In the genomic region with DNA sequence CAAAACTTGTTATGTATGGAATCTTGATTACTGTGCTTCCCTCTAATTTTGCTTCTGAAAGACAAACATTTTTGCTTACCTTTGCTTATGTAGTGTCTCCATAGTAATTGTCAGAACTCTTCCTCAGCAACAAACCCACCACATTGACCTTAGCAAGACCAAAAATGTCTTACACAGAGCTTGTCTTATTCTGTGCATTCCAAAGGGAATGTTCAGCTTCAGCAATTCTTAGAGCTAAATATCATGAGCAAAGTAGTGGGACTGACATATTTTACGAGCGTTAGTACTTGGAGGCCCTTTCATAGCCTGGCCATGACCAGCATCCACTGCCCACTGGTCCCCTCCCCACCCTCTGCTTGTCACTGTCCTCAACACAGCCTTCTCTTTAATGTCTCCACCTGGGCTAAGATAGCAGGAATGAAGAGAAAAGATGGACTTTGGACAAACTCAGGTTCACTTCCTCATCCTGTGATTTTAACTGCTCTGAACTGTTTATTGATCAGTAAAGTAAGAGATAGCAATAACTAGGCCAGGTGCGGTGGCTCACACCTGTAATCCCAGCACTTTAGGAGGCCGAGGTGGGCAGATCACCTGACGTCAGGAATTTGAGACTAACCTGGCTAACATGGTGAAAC, we compare ENCODE assay signal across 27 cellular contexts. TPM values are rescaled to one million over a fixed set of nuclear protein-coding genes. Genes with fewer than 3 reads are reported as not detected.
A peak's percentile ranks its signal among the peaks of the same experiment; 100 is the strongest.
DNase-seq lines count a peak whose midpoint lies in the region; ATAC-seq and TF ChIP-seq lines count a peak whose summit lies in the region.
"Had no signal": no experiment of that assay in that cellular context is flagged by ENCODE, and none has a peak within 500 bp of the region (broad histone marks: within the 10 kb centered on the region; RNA-seq: fewer than 3 reads in every experiment).

No MANE protein-coding gene starts in this region.

- H2AK5ac ChIP-seq in IMR-90 (ENCODE audit: low read depth, low read length): no peak overlapping the region

- H3K36me3 Mint-ChIP-seq in type B pancreatic cell: no peaks in the 10 kb centered on the region
- H3K36me3 Mint-ChIP-seq: CD8-positive, alpha-beta T cell; naive B cell had no signal

- H4K91ac ChIP-seq in IMR-90 (ENCODE audit: insufficient read depth, low read depth, low read length): no peak overlapping the region

- intact Hi-C loops in IMR-90 (cut with micrococcal nuclease): no loop called here

- peaks cover 3% of the 10 kb centered on the region for H3K27me3 ChIP-seq in IMR-90 (ENCODE audit: control insufficient read depth, insufficient read depth, low read length)
- H3K27me3 ChIP-seq in hepatocyte: no peaks in the 10 kb centered on the region
- H3K27me3 ChIP-seq: BE2C, breast epithelium, gastroesophageal sphincter, left lung had no signal

- CTCF ChIA-PET in IMR-90 (lab: Yijun Ruan, JAX): interaction anchor here (0.6 kb wide), 2 partner anchors 196 to 1803 kb away, joined by 3 to 6 read pairs; no protein-coding TSS in a partner anchor

- H3K4me3 Mint-ChIP-seq in type B pancreatic cell: no peak overlapping the region
- H3K4me3 Mint-ChIP-seq: activated T-cell treated with anti-CD3 and anti-CD28 coated beads, Interleukin-2, amount 50 U/mL, for 4 hours; CD8-positive, alpha-beta T cell; naive B cell had no signal

- H4K20me1 ChIP-seq in IMR-90 (ENCODE audit: insufficient read depth, low read length): no peaks in the 10 kb centered on the region
- H4K20me1 ChIP-seq in hepatocyte (ENCODE audit: insufficient read depth, poor library complexity, severe bottlenecking): no peaks in the 10 kb centered on the region

- H3K56ac ChIP-seq in IMR-90 (ENCODE audit: extremely low read depth, insufficient read depth, low read length): no peak overlapping the region

- no peak overlapping the region for H2AK9ac ChIP-seq in IMR-90 (replicated peaks; ENCODE audit: low read depth, low read length, poor library complexity)

- H3K18ac ChIP-seq in IMR-90 (ENCODE audit: low read depth, low read length): no peak overlapping the region

- H3K9me3 ChIP-seq in IMR-90 (ENCODE audit: control insufficient read depth, insufficient read depth, low read length): peaks cover 2% of the 10 kb centered on the region; the same call in 1 of the 2 replicates
- no peaks in the 10 kb centered on the region for H3K9me3 ChIP-seq in hepatocyte (ENCODE audit: low read depth)
- H3K9me3 ChIP-seq: BE2C, breast epithelium, gastroesophageal sphincter, left lung, neutrophil, prostate gland had no signal

- no peak overlapping the region for H2BK5ac ChIP-seq in IMR-90 (ENCODE audit: low read depth, low read length, poor library complexity, severe bottlenecking)

- no peak overlapping the region for H4K5ac ChIP-seq in IMR-90 (ENCODE audit: low read depth, low read length)

- no peak for ATAC-seq in IMR-90 (ENCODE audit: low read depth)
- ATAC-seq in GM21447 (IDR thresholded peaks at IDR 0.05; ENCODE audit: unreplicated experiment): no peak
- ATAC-seq: activated T-cell treated with anti-CD3 and anti-CD28 coated beads, Interleukin-2, amount 50 U/mL, for 4 hours; CD8-positive, alpha-beta T cell; gastroesophageal sphincter; left lung; PC-3 had no signal

- H3K27me3 Mint-ChIP-seq in type B pancreatic cell: peaks cover 5% of the 10 kb centered on the region

- H2BK15ac ChIP-seq in IMR-90 (ENCODE audit: low read depth, low read length): no peak overlapping the region

- no peaks in the 10 kb centered on the region for H3K79me2 ChIP-seq in hepatocyte

- H2AFZ ChIP-seq in IMR-90 (replicated peaks; ENCODE audit: low read length, poor library complexity) (no peak overlapping the region), hepatocyte (no peak overlapping the region)

- no peak for TF ChIP-seq POLR2A in IMR-90 (IDR thresholded peaks at IDR 0.05; ENCODE audit: low read depth, low read length)

- no peak overlapping the region for H2BK120ac ChIP-seq in IMR-90 (ENCODE audit: low read depth, low read length)

- WGBS in IMR-90 (ENCODE audit: extremely low coverage in 2 of 2, insufficient read length in 1 of 2), 2 experiments: no CpG with 5 or more reads among the region's 5 CpGs
- WGBS in hepatocyte (ENCODE audit: low lambda C conversion rate, missing lambda C conversion rate): 51% methylated on average over 5 of the region's 5 CpGs

- POLR2A ChIA-PET in IMR-90 (lab: Charles Lee; ENCODE audit: unreplicated experiment): no interaction called here

- peak overlapping the region; percentile 48 for H3K27ac Mint-ChIP-seq in type B pancreatic cell
- H3K27ac Mint-ChIP-seq: CD8-positive, alpha-beta T cell had no signal

- H3K79me1 ChIP-seq in IMR-90 (ENCODE audit: low read depth in 1 of 2, low read length in 2 of 2): no peaks in the 10 kb centered on the region

- H3K9ac ChIP-seq in IMR-90 (ENCODE audit: low read depth, low read length): no peak overlapping the region

- H3K4me1 ChIP-seq in IMR-90 (ENCODE audit: control insufficient read depth, insufficient read depth, low read length) (peaks cover 2% of the 10 kb centered on the region; the same call in 1 of the 2 replicates), hepatocyte (ENCODE audit: insufficient read depth) (peaks cover 14% of the 10 kb centered on the region)
- H3K4me1 ChIP-seq: BE2C, breast epithelium, gastroesophageal sphincter, left lung, prostate gland had no signal

- H3K14ac ChIP-seq in IMR-90 (replicated peaks; ENCODE audit: low read depth, low read length): no peak overlapping the region

- DNase-seq in IMR-90 (peak; percentile 16), hepatocyte (ENCODE audit: low spot score) (peak; percentile 55), mucosa of gallbladder (ENCODE audit: low spot score) (peak; percentile 48), type B pancreatic cell (ENCODE audit: extremely low spot score, unreplicated experiment) (no peak), NK-92 (lab: John Stamatoyannopoulos, UW; ENCODE audit: unreplicated experiment) (no peak)
- DNase-seq in activated T-cell treated with anti-CD3 and anti-CD28 coated beads, Interleukin-2, amount 50 U/mL, for 48 hours: no peak
- DNase-seq: ACHN; activated CD4-positive, alpha-beta T cell treated with anti-CD3 and anti-CD28 coated beads, Interleukin-2, amount 50 U/mL, for 1 hour; activated CD4-positive, CD25-positive, alpha-beta regulatory T cell; activated T-cell treated with anti-CD3 and anti-CD28 coated beads, Interleukin-2, amount 50 U/mL, for 4 hours; BE2C; CD8-positive, alpha-beta T cell; KBM-7; left lung; naive B cell; NCI-H1105; NCI-H187 treated with DMSO at 0.1 percent for 48 hours; NCI-H526; PC-3; stimulated activated naive CD4-positive, alpha-beta T cell had no signal

- no peaks in the 10 kb centered on the region for H3K9me3 Mint-ChIP-seq in type B pancreatic cell
- H3K9me3 Mint-ChIP-seq: activated T-cell treated with anti-CD3 and anti-CD28 coated beads, Interleukin-2, amount 50 U/mL, for 4 hours; CD8-positive, alpha-beta T cell had no signal

- no peaks in the 10 kb centered on the region for H3K9me2 ChIP-seq in hepatocyte (replicated peaks; ENCODE audit: insufficient read depth)

- H3K9me1 ChIP-seq in IMR-90 (ENCODE audit: insufficient read depth, low read length): no peaks in the 10 kb centered on the region

- no peak overlapping the region for H2BK20ac ChIP-seq in IMR-90 (ENCODE audit: low read depth, low read length)

- in situ Hi-C loops in IMR-90 (cut with MboI; ENCODE audit: low sequenced_read_pairs): no loop called here

- no peak overlapping the region for H3K4ac ChIP-seq in IMR-90 (ENCODE audit: low read depth, low read length)

- TF ChIP-seq CTCF in IMR-90 (conservative IDR thresholded peaks at IDR 0.05; ENCODE audit: low read depth, low read length): no peak
- TF ChIP-seq CTCF in hepatocyte (IDR thresholded peaks at IDR 0.05; ENCODE audit: poor library complexity): no peak
- TF ChIP-seq CTCF in type B pancreatic cell (conservative IDR thresholded peaks at IDR 0.05): no peak

- TF ChIP-seq RAD21 in IMR-90 (IDR thresholded peaks at IDR 0.05; ENCODE audit: low read length): no peak

- peaks cover 4% of the 10 kb centered on the region for H3K4me1 Mint-ChIP-seq in type B pancreatic cell (ENCODE audit: unreplicated experiment)
- H3K4me1 Mint-ChIP-seq: naive B cell had no signal

- H3K36me3 ChIP-seq in IMR-90 (ENCODE audit: control insufficient read depth, insufficient read depth, low read length): no peaks in the 10 kb centered on the region
- H3K36me3 ChIP-seq in hepatocyte (replicated peaks; ENCODE audit: insufficient read depth, low read depth): no peaks in the 10 kb centered on the region
- H3K36me3 ChIP-seq: BE2C, breast epithelium, gastroesophageal sphincter, left lung, neutrophil, prostate gland had no signal

- dilution Hi-C loops in IMR-90 (cut with HindIII; ENCODE audit: low sequenced_read_pairs, unreplicated experiment): no loop called here

- H3K27ac ChIP-seq in IMR-90 (ENCODE audit: insufficient read depth, low read length): no peak overlapping the region
- peak overlapping the region; percentile 79 for H3K27ac ChIP-seq in hepatocyte
- H3K27ac ChIP-seq: breast epithelium, gastroesophageal sphincter, left lung, neutrophil, prostate gland, SK-N-MC had no signal

- H3K4me2 ChIP-seq in IMR-90 (ENCODE audit: low read depth, low read length): no peak overlapping the region
- peak overlapping the region; percentile 8 for H3K4me2 ChIP-seq in hepatocyte

- no peak overlapping the region for H3K23ac ChIP-seq in IMR-90 (ENCODE audit: low read depth, low read length)

- no peak overlapping the region for H3K4me3 ChIP-seq in IMR-90 (ENCODE audit: insufficient read depth, low read depth, low read length)
- no peak overlapping the region for H3K4me3 ChIP-seq in hepatocyte
- H3K4me3 ChIP-seq: breast epithelium, gastroesophageal sphincter, left lung, prostate gland, SK-N-MC had no signal

- H4K8ac ChIP-seq in IMR-90 (ENCODE audit: low read depth in 2 of 2, low read length in 2 of 2): no peak overlapping the region

- BruUV-seq in IMR-90 (replicated peaks; lab: Mats Ljungman, UMichigan): no TSS peak

TF ChIP-seq in IMR-90, 13 proteins besides CTCF, POLR2A, EP300 and RAD21:
- no peak for TF ChIP-seq MAFK (IDR thresholded peaks at IDR 0.05; ENCODE audit: low read depth, low read length)
- no peak for TF ChIP-seq RFX5 (IDR thresholded peaks at IDR 0.05; ENCODE audit: low read depth, low read length)
- TF ChIP-seq CEBPB (IDR thresholded peaks at IDR 0.05; ENCODE audit: low read depth, low read length): no peak
- no peak for TF ChIP-seq MAZ (IDR thresholded peaks at IDR 0.05; ENCODE audit: borderline replicate concordance, low read depth, low read length)
- no peak for TF ChIP-seq BHLHE40 (IDR thresholded peaks at IDR 0.05; ENCODE audit: low read depth, low read length)
- TF ChIP-seq NFE2L2 (IDR thresholded peaks at IDR 0.05; ENCODE audit: low read depth, low read length): no peak

RNA-seq across cellular contexts. Expression of gene SH3D19, which starts 15.5 kb away (rescaled TPM):
- total RNA-seq in IMR-90 (2012; rRNA removed) (27.2 and 29.7 TPM in 2 replicates), hepatocyte (54.7 and 61.6 TPM in 2 replicates), mucosa of gallbladder (136 TPM), type B pancreatic cell (ENCODE audit: low replicate concordance) (24.3 and 29.3 TPM in 2 replicates)
- polyA plus RNA-seq in IMR-90 (2012; rRNA removed) (12.5 and 14.4 TPM in 2 replicates), hepatocyte (28.2 and 31.9 TPM in 2 replicates)
- polyA plus RNA-seq in IMR-90 (2012; cell fraction: cytosol; rRNA removed): 4.0 and 12.4 TPM in 2 replicates
- 3.9 and 19.0 TPM in 2 replicates for polyA plus RNA-seq in IMR-90 (2012; cell fraction: nucleus; rRNA removed; ENCODE audit: low replicate concordance)
- total RNA-seq: T-helper 1 cell treated with Interleukin-12 subunit alpha and Interleukin-12 subunit beta and Interleukin-4 antibody, amounts not matched to agents 30 ng/mL and 1 ng/mL, for 36 hours had no signal

Comparison
In these comparisons a context has a peak if more than half of its experiments do, and no peak if none do; other contexts are left out.
1. DNase-seq: peak in IMR-90 (single experiment), hepatocyte (single experiment) and mucosa of gallbladder (single experiment); none in type B pancreatic cell (single experiment), NK-92 (single experiment) and activated T-cell treated with anti-CD3 and anti-CD28 coated beads, Interleukin-2, amount 50 U/mL, for 48 hours (0 of 2).